14 cellular contexts compared by ENCODE assay signal in the genomic region with DNA sequence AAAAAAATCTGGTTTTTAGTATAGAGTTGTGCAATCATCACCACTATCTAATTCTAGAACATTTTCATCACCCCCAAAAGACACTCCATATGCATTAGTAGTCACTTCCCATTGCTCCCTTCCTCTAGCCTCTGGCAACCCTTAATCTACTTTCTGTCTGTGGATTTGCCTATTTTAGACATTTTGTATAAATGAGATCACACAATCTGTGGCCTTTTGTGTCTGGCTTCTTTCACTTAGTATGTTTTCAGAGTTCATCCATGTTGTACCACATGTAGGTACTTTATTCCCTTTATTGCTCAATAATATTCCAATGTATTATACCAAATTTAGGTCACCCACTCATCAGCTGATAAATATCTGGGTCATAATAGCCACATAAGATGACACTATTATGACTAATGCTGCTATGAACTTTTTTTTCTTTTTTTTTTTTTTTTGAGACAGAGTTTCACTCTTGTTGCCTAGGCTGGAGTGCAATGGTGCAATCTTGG.
A peak's percentile ranks its signal among the peaks of the same experiment; 100 is the strongest.
DNase-seq lines count a peak whose midpoint lies in the region; ATAC-seq and TF ChIP-seq lines count a peak whose summit lies in the region.
"Had no signal": no experiment of that assay in that cellular context is flagged by ENCODE, and none has a peak within 500 bp of the region (broad histone marks: within the 10 kb centered on the region; RNA-seq: fewer than 3 reads in every experiment).

No MANE protein-coding gene starts in this region.

- DNase-seq in GM03348 (ENCODE audit: low spot score) (peak; percentile 58), NCI-H226 (peak; percentile 34), body of pancreas (no peak), COR-L47 (lab: John Stamatoyannopoulos, UW) (no peak), NCI-H2227 treated with DMSO at 0.1 percent for 48 hours (lab: John Stamatoyannopoulos, UW) (no peak), BE2C (no peak)
- no peak for DNase-seq in naive thymus-derived CD4-positive, alpha-beta T cell
- DNase-seq: activated CD4-positive, alpha-beta T cell treated with anti-CD3 and anti-CD28 coated beads, Interleukin-2, amount 50 U/mL, for 48 hours; Caco-2; effector memory CD8-positive, alpha-beta T cell; NCI-H1436 treated with DMSO at 0.1 percent for 48 hours; stimulated activated CD4-positive, alpha-beta T cell treated with anti-CD3 and anti-CD28 coated beads, Interleukin-4, amount 100 ng/mL, for 1 hour had no signal

- no peaks in the 10 kb centered on the region for H3K27me3 Mint-ChIP-seq in naive thymus-derived CD4-positive, alpha-beta T cell
- H3K27me3 Mint-ChIP-seq: effector memory CD8-positive, alpha-beta T cell had no signal

- H3K4me3 Mint-ChIP-seq in naive thymus-derived CD4-positive, alpha-beta T cell = no peak overlapping the region
- H3K4me3 Mint-ChIP-seq: effector memory CD8-positive, alpha-beta T cell; GM23338 had no signal

- H3K4me1 ChIP-seq in body of pancreas (no peaks in the 10 kb centered on the region), BE2C (no peaks in the 10 kb centered on the region)
- H3K4me1 ChIP-seq in naive thymus-derived CD4-positive, alpha-beta T cell (ENCODE audit: control insufficient read depth in 2 of 2, insufficient read depth in 2 of 2, low read length in 2 of 2) = no peaks in the 10 kb centered on the region
- H3K4me1 ChIP-seq: ascending aorta, Caco-2 had no signal

- H3K36me3 ChIP-seq in body of pancreas (replicated peaks in 1 of 2; ENCODE audit: insufficient read depth in 1 of 2, low read depth in 2 of 2) (peaks cover 0 to 3% of the 10 kb centered on the region in 2 donors), BE2C (0 out of 2 replicates have a peak, but pooled peaks cover 3% of the 10 kb centered on the region)
- H3K36me3 ChIP-seq in naive thymus-derived CD4-positive, alpha-beta T cell (ENCODE audit: control insufficient read depth in 2 of 3, insufficient read depth in 3 of 3, low read length in 3 of 3) = peaks cover 0 to 32% (median 3%) of the 10 kb centered on the region in 3 experiments

- H3K27ac ChIP-seq in body of pancreas = no peak overlapping the region
- no peak overlapping the region for H3K27ac ChIP-seq in naive thymus-derived CD4-positive, alpha-beta T cell (ENCODE audit: low read depth, low read length)

- intact Hi-C loops in body of pancreas (cut with DNase I) = no loop called here
- intact Hi-C loops in naive thymus-derived CD4-positive, alpha-beta T cell (cut with micrococcal nuclease) = no loop called here

- POLR2A ChIA-PET in naive thymus-derived CD4-positive, alpha-beta T cell (lab: Charles Lee) = interaction anchor here (0.6 kb wide), 1 partner anchor 11 kb away, joined by 3 read pairs; no protein-coding TSS in a partner anchor

- no peak overlapping the region for H3K4me3 ChIP-seq in body of pancreas
- H3K4me3 ChIP-seq in naive thymus-derived CD4-positive, alpha-beta T cell (ENCODE audit: low read length) = no peak overlapping the region
- no peak overlapping the region for H3K4me3 ChIP-seq in BE2C (ENCODE audit: low read depth, low read length)
- H3K4me3 ChIP-seq: ascending aorta, GM23338 had no signal

- CTCF ChIA-PET in naive thymus-derived CD4-positive, alpha-beta T cell (lab: Charles Lee) = interaction anchor here (0.7 kb wide), 1 partner anchor 1571 kb away, joined by 8 read pairs; no protein-coding TSS in a partner anchor

- H3K27me3 ChIP-seq in body of pancreas = no peaks in the 10 kb centered on the region
- H3K27me3 ChIP-seq in naive thymus-derived CD4-positive, alpha-beta T cell (ENCODE audit: control insufficient read depth in 2 of 2, insufficient read depth in 2 of 2, low read length in 2 of 2) = no peaks in the 10 kb centered on the region
- no peaks in the 10 kb centered on the region for H3K27me3 ChIP-seq in BE2C
- H3K27me3 ChIP-seq: ascending aorta had no signal

- no peak for TF ChIP-seq POLR2A in body of pancreas (IDR thresholded peaks at IDR 0.05)

- peaks cover 0 to 1% (median 0%) of the 10 kb centered on the region in 11 donors for H3K9me3 Mint-ChIP-seq in naive thymus-derived CD4-positive, alpha-beta T cell
- H3K9me3 Mint-ChIP-seq: effector memory CD8-positive, alpha-beta T cell; GM23338 had no signal

- peak; percentile 52 for ATAC-seq in body of pancreas
- peak; percentile 48 for ATAC-seq in naive thymus-derived CD4-positive, alpha-beta T cell
- ATAC-seq: effector memory CD8-positive, alpha-beta T cell; GM23338 had no signal

- peaks cover 7 to 38% (median 18%) of the 10 kb centered on the region in 5 donors for H3K36me3 Mint-ChIP-seq in naive thymus-derived CD4-positive, alpha-beta T cell

- TF ChIP-seq CTCF in body of pancreas (IDR thresholded peaks at IDR 0.05) (no peak), BE2C (IDR thresholded peaks at IDR 0.05; ENCODE audit: low read depth, low read length) (no peak)

- peak overlapping the region in 1 of 9 donors; percentile 2 for H3K27ac Mint-ChIP-seq in naive thymus-derived CD4-positive, alpha-beta T cell
- H3K27ac Mint-ChIP-seq: GM23338 had no signal

- H3K9me3 ChIP-seq in body of pancreas (no peaks in the 10 kb centered on the region), BE2C (no peaks in the 10 kb centered on the region)
- H3K9me3 ChIP-seq in naive thymus-derived CD4-positive, alpha-beta T cell (ENCODE audit: control insufficient read depth in 2 of 3, low read length in 3 of 3) = no peaks in the 10 kb centered on the region
- H3K9me3 ChIP-seq: ascending aorta, Caco-2 had no signal

- peaks cover 0 to 12% (median 0%) of the 10 kb centered on the region in 7 donors for H3K4me1 Mint-ChIP-seq in naive thymus-derived CD4-positive, alpha-beta T cell
- H3K4me1 Mint-ChIP-seq: GM23338 had no signal

Comparison
In these comparisons a context has a peak if more than half of its experiments do, and no peak if none do; other contexts are left out.
1. DNase-seq: peak in GM03348 (single experiment) and NCI-H226 (single experiment); none in body of pancreas (0 of 4), naive thymus-derived CD4-positive, alpha-beta T cell (0 of 9), COR-L47 (single experiment), NCI-H2227 treated with DMSO at 0.1 percent for 48 hours (single experiment) and BE2C (single experiment).